In the genomic region with DNA sequence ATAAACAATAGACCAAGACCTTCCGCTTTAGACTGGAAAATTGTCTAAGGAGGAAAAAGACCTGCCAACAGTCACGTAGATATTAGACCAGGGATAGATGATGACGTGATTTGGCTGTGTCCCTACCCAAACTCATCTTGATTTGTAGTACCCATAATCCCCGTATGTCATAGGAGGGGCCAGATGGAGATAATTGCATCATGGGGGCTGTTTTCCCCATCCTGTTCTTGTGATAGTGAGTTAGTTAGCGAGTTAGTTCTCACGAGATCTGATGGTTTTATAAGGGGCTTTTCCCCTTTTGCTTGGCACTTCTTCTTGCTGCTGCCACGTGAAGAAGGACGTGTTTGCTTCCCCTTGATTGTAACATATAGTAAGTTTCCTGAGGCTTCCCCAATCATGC, we compare ENCODE assay signal across 17 cellular contexts. TPM values are rescaled to one million over a fixed set of nuclear protein-coding genes. Genes with fewer than 3 reads are reported as not detected.
A peak's percentile ranks its signal among the peaks of the same experiment; 100 is the strongest.
DNase-seq lines count a peak whose midpoint lies in the region; ATAC-seq, FAIRE-seq and TF ChIP-seq lines count a peak whose summit lies in the region.
"Had no signal": no experiment of that assay in that cellular context is flagged by ENCODE, and none has a peak within 500 bp of the region (broad histone marks: within the 10 kb centered on the region; RNA-seq: fewer than 3 reads in every experiment).

No MANE protein-coding gene starts in this region.

- peak overlapping the region; percentile 66 for H3K4me3 Mint-ChIP-seq in natural killer cell
- no peak overlapping the region for H3K4me3 Mint-ChIP-seq in natural killer cell treated with Interleukin-12 subunit alpha and Interleukin-12 subunit beta and Interleukin-15 and Interleukin-18, amount 100 ng/mL, for 72 hours
- H3K4me3 Mint-ChIP-seq in activated B cell treated with CpG ODN at 0.5 μM for 24 hours = peak overlapping the region; percentile 68
- peak overlapping the region; percentile 40 for H3K4me3 Mint-ChIP-seq in stimulated activated memory B cell treated with anti-CD40 and anti-IgM and Interleukin-4, amounts not matched to agents 10 μg/mL and 1 μg/mL and 100 μg/mL, for 72 hours
- H3K4me3 Mint-ChIP-seq: endodermal cell had no signal

- H3K4me1 ChIP-seq in vagina (no peaks in the 10 kb centered on the region), mucosa of descending colon (ENCODE audit: low read depth) (no peaks in the 10 kb centered on the region)
- H3K4me1 ChIP-seq: thyroid gland had no signal

- DNase-seq in natural killer cell = no peak
- DNase-seq in natural killer cell treated with Interleukin-12 subunit alpha and Interleukin-12 subunit beta and Interleukin-15 and Interleukin-18, amount 100 ng/mL, for 72 hours (ENCODE audit: low spot score) = no peak
- DNase-seq in activated B cell treated with CpG ODN at 0.5 μM for 24 hours = no peak
- no peak for DNase-seq in vagina (ENCODE audit: extremely low spot score in 2 of 2)
- no peak for DNase-seq in mucosa of descending colon
- DNase-seq in H54 (ENCODE audit: insufficient read length, low spot score) = no peak
- DNase-seq: caudate nucleus; endodermal cell; NCI-H69; posterior cingulate gyrus; stimulated activated CD4-positive, alpha-beta T cell treated with anti-CD3 and anti-CD28 coated beads, Interleukin-4, amount 100 ng/mL, for 4 hours; thyroid gland; WERI-Rb-1 had no signal

- H3K4me3 ChIP-seq in vagina (no peak overlapping the region), mucosa of descending colon (no peak overlapping the region)
- H3K4me3 ChIP-seq: skin epidermis, thyroid gland had no signal

- CTCF ChIA-PET in activated B cell treated with CpG ODN at 0.5 μM for 24 hours (lab: Charles Lee) = no interaction called here

- H3K27ac Mint-ChIP-seq in natural killer cell = peak overlapping the region; percentile 60 to 82
- peak overlapping the region in 1 of 2 donors; percentile 57 for H3K27ac Mint-ChIP-seq in natural killer cell treated with Interleukin-12 subunit alpha and Interleukin-12 subunit beta and Interleukin-15 and Interleukin-18, amount 100 ng/mL, for 72 hours
- peak overlapping the region; percentile 91 for H3K27ac Mint-ChIP-seq in activated B cell treated with CpG ODN at 0.5 μM for 24 hours
- peak overlapping the region; percentile 94 for H3K27ac Mint-ChIP-seq in stimulated activated memory B cell treated with anti-CD40 and anti-IgM and Interleukin-4, amounts not matched to agents 10 μg/mL and 1 μg/mL and 100 μg/mL, for 72 hours
- H3K27ac Mint-ChIP-seq: endodermal cell had no signal

- H3K27ac ChIP-seq in vagina = no peak overlapping the region
- H3K27ac ChIP-seq: thyroid gland, WERI-Rb-1 had no signal

- TF ChIP-seq POLR2A in vagina (IDR thresholded peaks at IDR 0.05) (no peak), H54 (IDR thresholded peaks at IDR 0.05; ENCODE audit: low read depth, low read length) (no peak)

- ATAC-seq in natural killer cell (no peak), HG03064 (IDR thresholded peaks at IDR 0.05; ENCODE audit: low read depth, unreplicated experiment) (peak; percentile 6), activated B cell treated with CpG ODN at 0.5 μM for 24 hours (ENCODE audit: low read depth) (peak; percentile 29), mucosa of descending colon (no peak)
- no peak for ATAC-seq in natural killer cell treated with Interleukin-12 subunit alpha and Interleukin-12 subunit beta and Interleukin-15 and Interleukin-18, amount 100 ng/mL, for 72 hours
- ATAC-seq in stimulated activated memory B cell treated with anti-CD40 and anti-IgM and Interleukin-4, amounts not matched to agents 10 μg/mL and 1 μg/mL and 100 μg/mL, for 72 hours = no peak
- ATAC-seq: HepG2 had no signal

- no peaks in the 10 kb centered on the region for H3K9me3 ChIP-seq in vagina
- H3K9me3 ChIP-seq in mucosa of descending colon = no peaks in the 10 kb centered on the region
- H3K9me3 ChIP-seq: thyroid gland had no signal

- H3K9me3 Mint-ChIP-seq in natural killer cell (no peaks in the 10 kb centered on the region), activated B cell treated with CpG ODN at 0.5 μM for 24 hours (no peaks in the 10 kb centered on the region)
- no peaks in the 10 kb centered on the region for H3K9me3 Mint-ChIP-seq in natural killer cell treated with Interleukin-12 subunit alpha and Interleukin-12 subunit beta and Interleukin-15 and Interleukin-18, amount 100 ng/mL, for 72 hours
- H3K9me3 Mint-ChIP-seq in stimulated activated memory B cell treated with anti-CD40 and anti-IgM and Interleukin-4, amounts not matched to agents 10 μg/mL and 1 μg/mL and 100 μg/mL, for 72 hours = no peaks in the 10 kb centered on the region
- H3K9me3 Mint-ChIP-seq: endodermal cell had no signal

- no peak for FAIRE-seq in H54 (lab: Jason Lieb, UNC)
- FAIRE-seq: HepG2 had no signal

- TF ChIP-seq CTCF in natural killer cell (IDR thresholded peaks at IDR 0.05) (no peak), activated B cell treated with CpG ODN at 0.5 μM for 24 hours (IDR thresholded peaks at IDR 0.05) (no peak), vagina (IDR thresholded peaks at IDR 0.05) (no peak), mucosa of descending colon (IDR thresholded peaks at IDR 0.05) (no peak)

- H3K4me1 Mint-ChIP-seq in natural killer cell (peaks cover 14 to 22% of the 10 kb centered on the region in 2 donors), activated B cell treated with CpG ODN at 0.5 μM for 24 hours (peaks cover 40% of the 10 kb centered on the region)
- H3K4me1 Mint-ChIP-seq in natural killer cell treated with Interleukin-12 subunit alpha and Interleukin-12 subunit beta and Interleukin-15 and Interleukin-18, amount 100 ng/mL, for 72 hours (ENCODE audit: low read depth in 2 of 2) = peaks cover 13 to 15% of the 10 kb centered on the region in 2 donors
- peaks cover 33% of the 10 kb centered on the region for H3K4me1 Mint-ChIP-seq in stimulated activated memory B cell treated with anti-CD40 and anti-IgM and Interleukin-4, amounts not matched to agents 10 μg/mL and 1 μg/mL and 100 μg/mL, for 72 hours
- H3K4me1 Mint-ChIP-seq: endodermal cell had no signal

- H3K27me3 ChIP-seq in vagina = no peaks in the 10 kb centered on the region
- H3K27me3 ChIP-seq: thyroid gland had no signal

- H3K36me3 ChIP-seq in vagina = no peaks in the 10 kb centered on the region
- H3K36me3 ChIP-seq in mucosa of descending colon (ENCODE audit: low read depth) = no peaks in the 10 kb centered on the region
- H3K36me3 ChIP-seq: thyroid gland, WERI-Rb-1 had no signal

- H3K27me3 Mint-ChIP-seq in natural killer cell (ENCODE audit: low read depth in 2 of 2) (peaks cover 2 to 13% of the 10 kb centered on the region in 2 donors), activated B cell treated with CpG ODN at 0.5 μM for 24 hours (no peaks in the 10 kb centered on the region)
- peaks cover 4 to 7% of the 10 kb centered on the region in 2 donors for H3K27me3 Mint-ChIP-seq in natural killer cell treated with Interleukin-12 subunit alpha and Interleukin-12 subunit beta and Interleukin-15 and Interleukin-18, amount 100 ng/mL, for 72 hours
- peaks cover 1% of the 10 kb centered on the region for H3K27me3 Mint-ChIP-seq in stimulated activated memory B cell treated with anti-CD40 and anti-IgM and Interleukin-4, amounts not matched to agents 10 μg/mL and 1 μg/mL and 100 μg/mL, for 72 hours

- H3K36me3 Mint-ChIP-seq in natural killer cell (peaks cover 7% of the 10 kb centered on the region), activated B cell treated with CpG ODN at 0.5 μM for 24 hours (ENCODE audit: low read depth) (peaks cover 2% of the 10 kb centered on the region)
- peaks cover 7% of the 10 kb centered on the region for H3K36me3 Mint-ChIP-seq in natural killer cell treated with Interleukin-12 subunit alpha and Interleukin-12 subunit beta and Interleukin-15 and Interleukin-18, amount 100 ng/mL, for 72 hours
- H3K36me3 Mint-ChIP-seq in stimulated activated memory B cell treated with anti-CD40 and anti-IgM and Interleukin-4, amounts not matched to agents 10 μg/mL and 1 μg/mL and 100 μg/mL, for 72 hours = no peaks in the 10 kb centered on the region

- intact Hi-C loops in natural killer cell (cut with micrococcal nuclease) = no loop called here
- intact Hi-C loops in activated B cell treated with CpG ODN at 0.5 μM for 24 hours (cut with micrococcal nuclease) = loop anchor here (5.0 to 10.0 kb wide), 2 partner anchors 641 to 689 kb away; a partner anchor contains a TSS
- intact Hi-C loops in vagina (cut with DNase I) = no loop called here
- intact Hi-C loops in mucosa of descending colon (cut with DNase I, micrococcal nuclease) = no loop called here

- POLR2A ChIA-PET in activated B cell treated with CpG ODN at 0.5 μM for 24 hours (lab: Charles Lee) = interaction anchor here (1.0 kb wide), 1 partner anchor 32 kb away, joined by 4 read pairs; a partner anchor contains a TSS

RNA-seq across cellular contexts. Expression of a gene that starts 31.7 kb away (rescaled TPM):
- total RNA-seq in natural killer cell (10 to 100 TPM; 43.6 to 55.8 (median 49.9) TPM), activated B cell treated with CpG ODN at 0.5 μM for 24 hours (38.9 and 40.8 TPM in 2 replicates), vagina (29.5 TPM), mucosa of descending colon (100 to 1,000 TPM; 136 to 238 (median 153) TPM)
- 10 to 100 TPM; 18.9 to 28.2 TPM for total RNA-seq in natural killer cell treated with Interleukin-12 subunit alpha and Interleukin-12 subunit beta and Interleukin-15 and Interleukin-18, amount 100 ng/mL, for 72 hours

Comparison
In these comparisons a context has a peak if more than half of its experiments do, and no peak if none do; other contexts are left out.
1. ATAC-seq: peak in HG03064 (single experiment) and activated B cell treated with CpG ODN at 0.5 μM for 24 hours (single experiment); none in natural killer cell (0 of 3), natural killer cell treated with Interleukin-12 subunit alpha and Interleukin-12 subunit beta and Interleukin-15 and Interleukin-18, amount 100 ng/mL, for 72 hours (0 of 2), stimulated activated memory B cell treated with anti-CD40 and anti-IgM and Interleukin-4, amounts not matched to agents 10 μg/mL and 1 μg/mL and 100 μg/mL, for 72 hours (single experiment) and mucosa of descending colon (single experiment).